In the genomic region with DNA sequence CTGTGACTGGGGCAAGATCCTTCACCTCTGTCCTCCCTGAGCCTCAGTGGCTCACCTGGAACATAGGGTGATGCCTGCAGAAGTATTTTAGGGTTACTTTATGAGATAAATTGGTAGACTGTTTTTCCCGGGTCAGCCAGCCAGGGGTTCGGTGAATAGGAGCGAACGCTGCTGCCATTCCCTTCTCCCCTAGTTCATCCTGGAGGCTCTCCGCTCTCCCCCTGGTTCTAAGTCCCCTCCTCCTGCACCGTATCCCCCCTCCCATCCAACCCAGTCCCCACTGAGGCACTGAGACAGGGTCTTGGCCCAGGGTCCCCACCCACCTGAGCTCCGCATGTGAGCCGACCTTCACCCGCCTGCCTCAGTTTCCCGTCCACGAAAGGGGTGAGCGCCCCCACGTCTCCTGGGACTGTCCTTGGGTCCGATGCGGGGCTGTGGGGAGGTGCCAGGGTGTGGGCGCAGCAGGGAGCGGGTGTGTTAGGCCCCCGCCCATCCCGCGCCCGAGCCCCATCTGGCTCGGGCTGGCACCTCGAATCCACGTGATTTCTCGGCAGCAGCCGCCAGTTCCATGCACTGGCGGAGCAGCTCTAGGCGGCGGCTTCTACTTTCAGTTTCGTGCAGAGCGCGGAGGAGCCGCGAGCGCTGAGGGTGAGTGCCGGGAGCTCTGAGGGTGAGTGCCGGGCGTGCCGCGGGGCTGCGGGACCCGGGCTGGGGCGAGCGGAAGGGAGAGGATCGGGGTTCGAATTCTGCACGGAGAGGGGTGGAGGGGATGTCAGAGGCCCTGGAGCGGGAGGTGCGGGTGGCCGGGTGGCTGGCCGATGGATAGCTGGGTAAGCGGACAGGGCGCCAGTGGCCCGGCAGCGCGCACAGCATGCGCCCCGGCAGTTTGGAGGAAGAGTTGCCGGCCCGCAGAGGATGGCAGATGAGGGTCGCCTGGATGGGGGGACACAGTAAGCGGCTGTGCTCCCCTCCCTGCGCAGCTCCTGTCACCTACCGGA, we compare ENCODE assay signal across 8 cellular contexts. TPM values are rescaled to one million over a fixed set of nuclear protein-coding genes. Genes with fewer than 3 reads are reported as not detected.
DNase-seq lines count a peak whose midpoint lies in the region; FAIRE-seq and TF ChIP-seq lines count a peak whose summit lies in the region.

NLRC5 (plus strand) TSS at position 610 of the 998 bp plus-strand sequence. CDS start 31,156 bp downstream, outside the sequence.

- TF ChIP-seq CTCF in GM10248 (IDR thresholded peaks at IDR 0.05; ENCODE audit: control extremely low read depth, extremely low read depth, low read depth, missing control alignments) = no peak
- peak; percentile 51; the same call in 1 of the 2 replicates for TF ChIP-seq CTCF in HEK293 (tag by site-specific recombination; IDR thresholded peaks at IDR 0.05)
- TF ChIP-seq CTCF in right atrium auricular region (IDR thresholded peaks at IDR 0.05) = peak in 1 of 2 donors; percentile 21

- DNase-seq in GM10248 (ENCODE audit: extremely low spot score) = peak; percentile 89
- peak; percentile 95 for DNase-seq in NAMALWA (ENCODE audit: low spot score)
- DNase-seq in T-helper 2 cell = peak; percentile 76 to 97 (median 86)
- peak in 52 of 56 donors; percentile 18 to 83 (median 62) for DNase-seq in amygdala (lab: John Stamatoyannopoulos, UW)
- peak; percentile 85 for DNase-seq in right atrium auricular region (ENCODE audit: low spot score)
- DNase-seq in putamen (ENCODE audit: low spot score) = peak; percentile 68
- DNase-seq in urothelium cell line (ENCODE audit: low spot score) = peak; percentile 90

- POLR2A ChIA-PET in GM10248 (lab: Yijun Ruan, JAX) = interaction anchor here (0.7 to 1.9 kb wide), 3 partner anchors 11 to 50 kb away, joined by 3 to 7 read pairs (median 3); no protein-coding TSS in a partner anchor
- POLR2A ChIA-PET in HEK293 (lab: Yijun Ruan, JAX) = interaction anchor here (0.9 to 1.2 kb wide), 5 partner anchors 8 to 103 kb away, joined by 3 to 8 read pairs (median 4); partner anchors contain the start of gene CPNE2

- FAIRE-seq in urothelium cell line (lab: Jason Lieb, UNC) = no peak

- H3K27me3 ChIP-seq in right atrium auricular region = no peaks in the 10 kb centered on the region

- H3K4me1 ChIP-seq in HEK293 (ENCODE audit: control insufficient read depth, insufficient read depth, low read length) (peaks cover 4% of the 10 kb centered on the region; the same call in 1 of the 2 replicates), right atrium auricular region (peaks cover 0 to 50% of the 10 kb centered on the region in 2 donors)

- H3K4me3 ChIP-seq in HEK293 (ENCODE audit: low read depth, low read length) (peak within 1 kb of the TSS; percentile 64), right atrium auricular region (peak within 1 kb of the TSS; percentile 71 to 76)

- H3K9me3 ChIP-seq in HEK293 (ENCODE audit: control insufficient read depth, insufficient read depth, low read depth, low read length) (no peaks in the 10 kb centered on the region), right atrium auricular region (no peaks in the 10 kb centered on the region)

- no peaks in the 10 kb centered on the region for H3K36me3 ChIP-seq in HEK293 (ENCODE audit: control insufficient read depth in 2 of 2, insufficient read depth in 1 of 2, low read length in 2 of 2)
- H3K36me3 ChIP-seq in right atrium auricular region = no peaks in the 10 kb centered on the region

- CTCF ChIA-PET in GM10248 (lab: Yijun Ruan, JAX) = interaction anchor here (0.6 to 20.3 kb wide), 9 partner anchors 9 to 94 kb away, joined by 3 to 376 read pairs (median 3); partner anchors contain the start of gene CETP
- CTCF ChIA-PET in HEK293 (lab: Yijun Ruan, JAX) = interaction anchor here (0.6 to 2.0 kb wide), 2 partner anchors 24 to 42 kb away, joined by 5 to 11 read pairs; no protein-coding TSS in a partner anchor

- no peak within 1 kb of the TSS; the same call in 1 of the 2 replicates for H3K27ac ChIP-seq in HEK293 (ENCODE audit: extremely low read depth, low read depth, low read length)
- H3K27ac ChIP-seq in right atrium auricular region = peak within 1 kb of the TSS; percentile 73 to 84

TF ChIP-seq in HEK293, 187 proteins besides CTCF, POLR2A, EP300 and RAD21 (continues in another document):
- no peak for TF ChIP-seq ZNF558 (tag by site-specific recombination; IDR thresholded peaks at IDR 0.05)
- 0 out of 2 replicates have a peak, but pooled peaks have one; percentile 64 for TF ChIP-seq GLI4 (tag by site-specific recombination; IDR thresholded peaks at IDR 0.05)
- TF ChIP-seq, protein P1, sequence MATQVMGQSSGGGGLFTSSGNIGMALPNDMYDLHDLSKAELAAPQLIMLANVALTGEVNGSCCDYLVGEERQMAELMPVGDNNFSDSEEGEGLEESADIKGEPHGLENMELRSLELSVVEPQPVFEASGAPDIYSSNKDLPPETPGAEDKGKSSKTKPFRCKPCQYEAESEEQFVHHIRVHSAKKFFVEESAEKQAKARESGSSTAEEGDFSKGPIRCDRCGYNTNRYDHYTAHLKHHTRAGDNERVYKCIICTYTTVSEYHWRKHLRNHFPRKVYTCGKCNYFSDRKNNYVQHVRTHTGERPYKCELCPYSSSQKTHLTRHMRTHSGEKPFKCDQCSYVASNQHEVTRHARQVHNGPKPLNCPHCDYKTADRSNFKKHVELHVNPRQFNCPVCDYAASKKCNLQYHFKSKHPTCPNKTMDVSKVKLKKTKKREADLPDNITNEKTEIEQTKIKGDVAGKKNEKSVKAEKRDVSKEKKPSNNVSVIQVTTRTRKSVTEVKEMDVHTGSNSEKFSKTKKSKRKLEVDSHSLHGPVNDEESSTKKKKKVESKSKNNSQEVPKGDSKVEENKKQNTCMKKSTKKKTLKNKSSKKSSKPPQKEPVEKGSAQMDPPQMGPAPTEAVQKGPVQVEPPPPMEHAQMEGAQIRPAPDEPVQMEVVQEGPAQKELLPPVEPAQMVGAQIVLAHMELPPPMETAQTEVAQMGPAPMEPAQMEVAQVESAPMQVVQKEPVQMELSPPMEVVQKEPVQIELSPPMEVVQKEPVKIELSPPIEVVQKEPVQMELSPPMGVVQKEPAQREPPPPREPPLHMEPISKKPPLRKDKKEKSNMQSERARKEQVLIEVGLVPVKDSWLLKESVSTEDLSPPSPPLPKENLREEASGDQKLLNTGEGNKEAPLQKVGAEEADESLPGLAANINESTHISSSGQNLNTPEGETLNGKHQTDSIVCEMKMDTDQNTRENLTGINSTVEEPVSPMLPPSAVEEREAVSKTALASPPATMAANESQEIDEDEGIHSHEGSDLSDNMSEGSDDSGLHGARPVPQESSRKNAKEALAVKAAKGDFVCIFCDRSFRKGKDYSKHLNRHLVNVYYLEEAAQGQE (tag by site-specific recombination; IDR thresholded peaks at IDR 0.05) = 0 out of 2 replicates have a peak, but pooled peaks have one; percentile 31
- no peak for TF ChIP-seq ZNF530 (tag by site-specific recombination; IDR thresholded peaks at IDR 0.05; ENCODE audit: low read depth)
- TF ChIP-seq, protein P2, sequence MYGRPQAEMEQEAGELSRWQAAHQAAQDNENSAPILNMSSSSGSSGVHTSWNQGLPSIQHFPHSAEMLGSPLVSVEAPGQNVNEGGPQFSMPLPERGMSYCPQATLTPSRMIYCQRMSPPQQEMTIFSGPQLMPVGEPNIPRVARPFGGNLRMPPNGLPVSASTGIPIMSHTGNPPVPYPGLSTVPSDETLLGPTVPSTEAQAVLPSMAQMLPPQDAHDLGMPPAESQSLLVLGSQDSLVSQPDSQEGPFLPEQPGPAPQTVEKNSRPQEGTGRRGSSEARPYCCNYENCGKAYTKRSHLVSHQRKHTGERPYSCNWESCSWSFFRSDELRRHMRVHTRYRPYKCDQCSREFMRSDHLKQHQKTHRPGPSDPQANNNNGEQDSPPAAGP (tag by site-specific recombination; IDR thresholded peaks at IDR 0.05) = peak; percentile 71; the same call in 1 of the 2 replicates
- TF ChIP-seq KLF7 (tag by site-specific recombination; IDR thresholded peaks at IDR 0.05; ENCODE audit: borderline replicate concordance) = 0 out of 2 replicates have a peak, but pooled peaks have one; percentile 24
- no peak for TF ChIP-seq SCRT2 (tag by site-specific recombination; IDR thresholded peaks at IDR 0.05)
- peak; percentile 99 for TF ChIP-seq KLF1 (tag by site-specific recombination; IDR thresholded peaks at IDR 0.05)
- no peak for TF ChIP-seq TRIM28 (IDR thresholded peaks at IDR 0.05; ENCODE audit: borderline replicate concordance, low read length)
- peak; percentile 96 for TF ChIP-seq ZNF449 (tag by site-specific recombination; IDR thresholded peaks at IDR 0.05)
- no peak for TF ChIP-seq IKZF3 (tag by site-specific recombination; IDR thresholded peaks at IDR 0.05)
- TF ChIP-seq ZIC2 (tag by site-specific recombination; IDR thresholded peaks at IDR 0.05) = peak; percentile 69
- TF ChIP-seq ZBTB21 (tag by site-specific recombination; IDR thresholded peaks at IDR 0.05) = no peak
- no peak for TF ChIP-seq ZNF416 (tag by site-specific recombination; IDR thresholded peaks at IDR 0.05)
- no peak for TF ChIP-seq ZNF292 (tag by site-specific recombination; IDR thresholded peaks at IDR 0.05; ENCODE audit: borderline replicate concordance, low read depth)
- TF ChIP-seq ZNF785 (tag by site-specific recombination; IDR thresholded peaks at IDR 0.05) = no peak
- TF ChIP-seq ZNF211 (tag by site-specific recombination; IDR thresholded peaks at IDR 0.05; ENCODE audit: low read depth) = no peak

RNA-seq across cellular contexts. Expression of gene NLRC5, which starts in this region (rescaled TPM):
- total RNA-seq in right atrium auricular region = 1 to 10 TPM; 8.0 to 9.7 TPM
